ENCODE assay signal across 13 cellular contexts in genomic region chr7:50711271-50712175, GRCh38.
A peak's percentile ranks its signal among the peaks of the same experiment; 100 is the strongest.
DNase-seq lines count a peak whose midpoint lies in the region; ATAC-seq and TF ChIP-seq lines count a peak whose summit lies in the region.
"Had no signal": no experiment of that assay in that cellular context is flagged by ENCODE, and none has a peak within 500 bp of the region (broad histone marks: within the 10 kb centered on the region; RNA-seq: fewer than 3 reads in every experiment).

No MANE protein-coding gene starts in this region.

- H3K9me3 Mint-ChIP-seq in activated CD8-positive, alpha-beta memory T cell treated with anti-CD3 and anti-CD28 coated beads, Interleukin-2, amount 10 ng/mL, durations not matched to agents 7 days and 5 days (ENCODE audit: low read depth): no peaks in the 10 kb centered on the region

- peaks cover 7% of the 10 kb centered on the region for H3K4me1 Mint-ChIP-seq in activated CD8-positive, alpha-beta memory T cell treated with anti-CD3 and anti-CD28 coated beads, Interleukin-2, amount 10 ng/mL, durations not matched to agents 7 days and 5 days

- no CpG with 5 or more reads among the region's 14 CpGs for WGBS in trophoblast cell (ENCODE audit: extremely low coverage, insufficient coverage, insufficient read length)

- H3K27ac Mint-ChIP-seq in activated CD8-positive, alpha-beta memory T cell treated with anti-CD3 and anti-CD28 coated beads, Interleukin-2, amount 10 ng/mL, durations not matched to agents 7 days and 5 days: no peak overlapping the region

- H2BK5ac ChIP-seq in trophoblast cell (ENCODE audit: low read depth, low read length, poor library complexity): no peak overlapping the region

- H3K23ac ChIP-seq in trophoblast cell (ENCODE audit: low read length): no peak overlapping the region

- DNase-seq in foreskin keratinocyte (peak in 1 of 2 donors; percentile 46), trophoblast cell (peak; percentile 81 to 85), T1000 (lab: John Stamatoyannopoulos, UW) (no peak), OCI-M1 (lab: John Stamatoyannopoulos, UW) (no peak), T-helper 1 cell (no peak)
- DNase-seq in activated CD8-positive, alpha-beta memory T cell treated with anti-CD3 and anti-CD28 coated beads, Interleukin-2, amount 10 ng/mL, durations not matched to agents 7 days and 5 days: no peak
- DNase-seq: activated CD4-positive, alpha-beta T cell treated with anti-CD3 and anti-CD28 coated beads for 4 hours; H7; stimulated activated naive CD4-positive, alpha-beta T cell treated with Interleukin-2 at 50 U/mL for 16 hours had no signal

- H4K91ac ChIP-seq in trophoblast cell (ENCODE audit: low read depth, low read length): no peak overlapping the region

- no peak overlapping the region for H2AFZ ChIP-seq in trophoblast cell (ENCODE audit: insufficient read depth, low read length, poor library complexity)

- peaks cover 23% of the 10 kb centered on the region for H3K4me1 ChIP-seq in foreskin keratinocyte
- H3K4me1 ChIP-seq in trophoblast cell (ENCODE audit: control insufficient read depth in 1 of 2, insufficient read depth in 2 of 2, low read length in 2 of 2): peaks cover 6 to 14% of the 10 kb centered on the region in 2 experiments

- H3K18ac ChIP-seq in trophoblast cell (ENCODE audit: low read length): no peak overlapping the region

- H3K4me3 Mint-ChIP-seq in activated CD8-positive, alpha-beta memory T cell treated with anti-CD3 and anti-CD28 coated beads, Interleukin-2, amount 10 ng/mL, durations not matched to agents 7 days and 5 days: no peak overlapping the region

- no peak overlapping the region for H2AK5ac ChIP-seq in trophoblast cell (ENCODE audit: low read length)

- H3K36me3 Mint-ChIP-seq in activated CD8-positive, alpha-beta memory T cell treated with anti-CD3 and anti-CD28 coated beads, Interleukin-2, amount 10 ng/mL, durations not matched to agents 7 days and 5 days: no peaks in the 10 kb centered on the region

- H3K9me3 ChIP-seq in trophoblast cell (ENCODE audit: insufficient read depth, low read depth, low read length): peaks cover 7% of the 10 kb centered on the region
- H3K9me3 ChIP-seq: body of pancreas had no signal

- H3K79me1 ChIP-seq in trophoblast cell (ENCODE audit: low read length): peaks cover 3% of the 10 kb centered on the region

- peaks cover 1% of the 10 kb centered on the region for H3K79me2 ChIP-seq in trophoblast cell (ENCODE audit: control insufficient read depth, insufficient read depth, low read length, poor library complexity)

- no peak overlapping the region for H3K4me2 ChIP-seq in trophoblast cell (ENCODE audit: low read length)

- TF ChIP-seq CTCF in C4-2B (conservative IDR thresholded peaks at IDR 0.05) (no peak), VCaP (conservative IDR thresholded peaks at IDR 0.05) (no peak), foreskin keratinocyte (conservative IDR thresholded peaks at IDR 0.05) (no peak)

- H3K14ac ChIP-seq in trophoblast cell (ENCODE audit: low read length): no peak overlapping the region

- H3K27me3 Mint-ChIP-seq in activated CD8-positive, alpha-beta memory T cell treated with anti-CD3 and anti-CD28 coated beads, Interleukin-2, amount 10 ng/mL, durations not matched to agents 7 days and 5 days: peaks cover 10% of the 10 kb centered on the region

- H3K27ac ChIP-seq in C4-2B (peak overlapping the region; percentile 7; the same call in 1 of the 2 replicates), VCaP (peak overlapping the region; percentile 44), foreskin keratinocyte (no peak overlapping the region), trophoblast cell (ENCODE audit: low read depth, low read length) (no peak overlapping the region)
- H3K27ac ChIP-seq: epithelial cell of prostate had no signal

- H3K27me3 ChIP-seq in foreskin keratinocyte (no peaks in the 10 kb centered on the region), trophoblast cell (ENCODE audit: insufficient read depth, low read length) (no peaks in the 10 kb centered on the region)
- H3K27me3 ChIP-seq: body of pancreas had no signal

- no peak overlapping the region for H3K4me3 ChIP-seq in trophoblast cell (ENCODE audit: low read depth, low read length)
- H3K4me3 ChIP-seq: body of pancreas had no signal

- H3K9ac ChIP-seq in trophoblast cell (ENCODE audit: low read length): no peak overlapping the region

- peaks cover 0 to 2% of the 10 kb centered on the region in 2 experiments for H3K36me3 ChIP-seq in trophoblast cell (ENCODE audit: control insufficient read depth in 1 of 2, insufficient read depth in 2 of 2, low read length in 2 of 2)

- H4K8ac ChIP-seq in trophoblast cell (ENCODE audit: low read depth, low read length): no peak overlapping the region

- H2BK120ac ChIP-seq in trophoblast cell (ENCODE audit: insufficient read depth, low read length, poor library complexity): no peak overlapping the region

- H3K4ac ChIP-seq in trophoblast cell (ENCODE audit: low read depth, low read length): no peak overlapping the region

- no peak overlapping the region for H4K12ac ChIP-seq in trophoblast cell (ENCODE audit: low read depth, low read length)

- ATAC-seq in foreskin keratinocyte: peak; percentile 7
- no peak for ATAC-seq in activated CD8-positive, alpha-beta memory T cell treated with anti-CD3 and anti-CD28 coated beads, Interleukin-2, amount 10 ng/mL, durations not matched to agents 7 days and 5 days

- no peak overlapping the region for H2BK12ac ChIP-seq in trophoblast cell (ENCODE audit: low read length)

- CTCF ChIA-PET in activated CD8-positive, alpha-beta memory T cell treated with anti-CD3 and anti-CD28 coated beads, Interleukin-2, amount 10 ng/mL, durations not matched to agents 7 days and 5 days (lab: Charles Lee): interaction anchor here (1.6 kb wide), 1 partner anchor 244 kb away, joined by 4 read pairs; no protein-coding TSS in a partner anchor

Comparison
In these comparisons a context has a peak if more than half of its experiments do, and no peak if none do; other contexts are left out.
1. H3K27ac ChIP-seq: peak in C4-2B (single experiment) and VCaP (single experiment); none in foreskin keratinocyte (single experiment) and trophoblast cell (single experiment).
2. DNase-seq: peak in trophoblast cell (2 of 2); none in T1000 (single experiment), OCI-M1 (single experiment), T-helper 1 cell (0 of 5) and activated CD8-positive, alpha-beta memory T cell treated with anti-CD3 and anti-CD28 coated beads, Interleukin-2, amount 10 ng/mL, durations not matched to agents 7 days and 5 days (single experiment).